ENCODE assay signal across 24 cellular contexts in genomic region chr3:155390361-155390760, GRCh38.
DNase-seq lines count a peak whose midpoint lies in the region; ATAC-seq, FAIRE-seq and TF ChIP-seq lines count a peak whose summit lies in the region.
"Had no signal": no experiment of that assay in that cellular context is flagged by ENCODE, and none has a peak within 500 bp of the region (broad histone marks: within the 10 kb centered on the region; RNA-seq: fewer than 3 reads in every experiment).

No MANE protein-coding gene starts in this region.

- no peak overlapping the region for H3K27ac Mint-ChIP-seq in WTC11
- H3K27ac Mint-ChIP-seq: CD14-positive monocyte, GM23338, H9 had no signal

- POLR2A ChIA-PET in WTC11 (lab: Charles Lee), result no interaction called here

- no peak for ATAC-seq in WTC11
- ATAC-seq: A549, GM23338, K562 had no signal

- H2AFZ ChIP-seq in ACC112 (ENCODE audit: low read length, unreplicated experiment), result no peak overlapping the region
- H2AFZ ChIP-seq: PC-9 had no signal

- H3K36me3 Mint-ChIP-seq in WTC11, result peaks cover 6% of the 10 kb centered on the region
- H3K36me3 Mint-ChIP-seq: CD14-positive monocyte had no signal

- H3K4me3 ChIP-seq in ACC112 (ENCODE audit: low read depth, low read length), result no peak overlapping the region
- no peak overlapping the region for H3K4me3 ChIP-seq in AG10803 (ENCODE audit: low read length)
- no peak overlapping the region for H3K4me3 ChIP-seq in fibroblast of villous mesenchyme (ENCODE audit: low read depth, low read length)
- H3K4me3 ChIP-seq: A549, GM23338, K562, PC-9, SJCRH30 had no signal

- CTCF ChIA-PET in WTC11 (lab: Charles Lee), result no interaction called here

- 0 out of 2 replicates have a peak overlapping the region, but pooled peaks have one; percentile 84 for H3K27ac ChIP-seq in ACC112 (ENCODE audit: low read depth, low read length)
- H3K27ac ChIP-seq: A549, PC-9, SJCRH30 had no signal

- DNase-seq in AG10803 (ENCODE audit: low read depth) (peak; percentile 32), fibroblast of villous mesenchyme (ENCODE audit: low read depth) (peak; percentile 18), DMS53 treated with DMSO at 0.1 percent for 48 hours (lab: John Stamatoyannopoulos, UW; ENCODE audit: unreplicated experiment) (no peak), NCI-H1436 treated with DMSO at 0.1 percent for 48 hours (lab: John Stamatoyannopoulos, UW) (no peak), NCI-H1417 treated with DMSO at 0.1 percent for 48 hours (lab: John Stamatoyannopoulos, UW) (no peak), WTC11 (ENCODE audit: low spot score) (no peak)
- DNase-seq: BE2C, Calu3, H9, Kasumi-1, NCI-H1105, NCI-H2029 treated with DMSO at 0.1 percent for 48 hours, NCI-H2227 treated with DMSO at 0.1 percent for 48 hours, NCI-H526 treated with DMSO at 0.1 percent for 48 hours, PC-9, SJCRH30 had no signal

- peaks cover 7% of the 10 kb centered on the region for H3K9me3 Mint-ChIP-seq in WTC11

- no peaks in the 10 kb centered on the region for H3K36me3 ChIP-seq in ACC112 (ENCODE audit: insufficient read depth, low read length)
- H3K36me3 ChIP-seq: BE2C, SJCRH30 had no signal

- TF ChIP-seq CTCF in AG10803 (conservative IDR thresholded peaks at IDR 0.05; ENCODE audit: low read length) (no peak), fibroblast of villous mesenchyme (IDR thresholded peaks at IDR 0.05; ENCODE audit: insufficient read depth, low read depth, low read length) (no peak), WTC11 (IDR thresholded peaks at IDR 0.05) (no peak)

- no peaks in the 10 kb centered on the region for H3K27me3 ChIP-seq in ACC112 (ENCODE audit: insufficient read depth, low read length)
- H3K27me3 ChIP-seq: BE2C, SJCRH30 had no signal

- peaks cover 6% of the 10 kb centered on the region; the same call in 1 of the 2 replicates for H3K4me1 Mint-ChIP-seq in WTC11
- H3K4me1 Mint-ChIP-seq: H9 had no signal

- peaks cover 14% of the 10 kb centered on the region for H3K4me1 ChIP-seq in ACC112 (ENCODE audit: control insufficient read depth, insufficient read depth, low read length, unreplicated experiment)
- H3K4me1 ChIP-seq: BE2C had no signal

- no peak overlapping the region for H3K4me3 Mint-ChIP-seq in WTC11
- H3K4me3 Mint-ChIP-seq: CD14-positive monocyte, GM23338, H9 had no signal

- no peaks in the 10 kb centered on the region for H3K27me3 Mint-ChIP-seq in WTC11 (ENCODE audit: low read depth)

- no peaks in the 10 kb centered on the region for H3K79me2 ChIP-seq in ACC112 (ENCODE audit: control insufficient read depth, insufficient read depth, low read length, unreplicated experiment)

- FAIRE-seq in endometrium (lab: Jason Lieb, UNC), result peak; percentile 73
- FAIRE-seq: A549, GM19239, HTR-8/SVneo, K562 had no signal

TF ChIP-seq in WTC11, 78 proteins besides CTCF, POLR2A, EP300 and RAD21:
- TF ChIP-seq FOXK1 (CRISPR knock-in tag; IDR thresholded peaks at IDR 0.05) (no peak), AFF4 (CRISPR knock-in tag; IDR thresholded peaks at IDR 0.05; ENCODE audit: borderline replicate concordance) (no peak), MXD4 (CRISPR knock-in tag; IDR thresholded peaks at IDR 0.05; ENCODE audit: borderline replicate concordance) (no peak), USF1 (CRISPR knock-in tag; IDR thresholded peaks at IDR 0.05) (no peak), ZNF138 (CRISPR knock-in tag; conservative IDR thresholded peaks at IDR 0.05) (no peak), RORB (CRISPR knock-in tag; IDR thresholded peaks at IDR 0.05) (no peak), ZNF423 (CRISPR knock-in tag; IDR thresholded peaks at IDR 0.05) (no peak)

Comparison
In these comparisons a context has a peak if more than half of its experiments do, and no peak if none do; other contexts are left out.
1. DNase-seq: peak in AG10803 (single experiment) and fibroblast of villous mesenchyme (single experiment); none in DMS53 treated with DMSO at 0.1 percent for 48 hours (single experiment), NCI-H1436 treated with DMSO at 0.1 percent for 48 hours (single experiment), NCI-H1417 treated with DMSO at 0.1 percent for 48 hours (single experiment) and WTC11 (single experiment).